In genomic region chr18:7458873-7459272, GRCh38 we compare ENCODE assay signal across 1 cellular context.
TF ChIP-seq lines count a peak whose summit lies in the region.

No MANE protein-coding gene starts in this region.

TF ChIP-seq in HepG2, 621 proteins besides CTCF, POLR2A, EP300 and RAD21 (continued from another document):
- TF ChIP-seq HNF1A (IDR thresholded peaks at IDR 0.05; ENCODE audit: low read depth) (no peak), HNF1A (CRISPR knock-in tag; IDR thresholded peaks at IDR 0.05; ENCODE audit: borderline replicate concordance) (no peak), MLLT10 (CRISPR knock-in tag; IDR thresholded peaks at IDR 0.05) (no peak), MIER3 (CRISPR knock-in tag; IDR thresholded peaks at IDR 0.05; ENCODE audit: borderline replicate concordance) (no peak), ZNF562 (CRISPR knock-in tag; IDR thresholded peaks at IDR 0.05; ENCODE audit: borderline replicate concordance) (no peak), ZNF530 (CRISPR knock-in tag; IDR thresholded peaks at IDR 0.05; ENCODE audit: low read depth) (no peak), MTA1 (CRISPR knock-in tag; IDR thresholded peaks at IDR 0.05; ENCODE audit: borderline replicate concordance) (no peak), ZBTB4 (CRISPR knock-in tag; IDR thresholded peaks at IDR 0.05; ENCODE audit: borderline replicate concordance) (no peak), ZFP82 (CRISPR knock-in tag; IDR thresholded peaks at IDR 0.05; ENCODE audit: borderline replicate concordance) (no peak), CEBPG (CRISPR knock-in tag; IDR thresholded peaks at IDR 0.05) (no peak)
- TF ChIP-seq, protein P1, sequence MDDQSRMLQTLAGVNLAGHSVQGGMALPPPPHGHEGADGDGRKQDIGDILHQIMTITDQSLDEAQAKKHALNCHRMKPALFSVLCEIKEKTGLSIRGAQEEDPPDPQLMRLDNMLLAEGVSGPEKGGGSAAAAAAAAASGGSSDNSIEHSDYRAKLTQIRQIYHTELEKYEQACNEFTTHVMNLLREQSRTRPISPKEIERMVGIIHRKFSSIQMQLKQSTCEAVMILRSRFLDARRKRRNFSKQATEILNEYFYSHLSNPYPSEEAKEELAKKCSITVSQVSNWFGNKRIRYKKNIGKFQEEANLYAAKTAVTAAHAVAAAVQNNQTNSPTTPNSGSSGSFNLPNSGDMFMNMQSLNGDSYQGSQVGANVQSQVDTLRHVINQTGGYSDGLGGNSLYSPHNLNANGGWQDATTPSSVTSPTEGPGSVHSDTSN (CRISPR knock-in tag; IDR thresholded peaks at IDR 0.05; ENCODE audit: borderline replicate concordance) = no peak
